In the genomic region with DNA sequence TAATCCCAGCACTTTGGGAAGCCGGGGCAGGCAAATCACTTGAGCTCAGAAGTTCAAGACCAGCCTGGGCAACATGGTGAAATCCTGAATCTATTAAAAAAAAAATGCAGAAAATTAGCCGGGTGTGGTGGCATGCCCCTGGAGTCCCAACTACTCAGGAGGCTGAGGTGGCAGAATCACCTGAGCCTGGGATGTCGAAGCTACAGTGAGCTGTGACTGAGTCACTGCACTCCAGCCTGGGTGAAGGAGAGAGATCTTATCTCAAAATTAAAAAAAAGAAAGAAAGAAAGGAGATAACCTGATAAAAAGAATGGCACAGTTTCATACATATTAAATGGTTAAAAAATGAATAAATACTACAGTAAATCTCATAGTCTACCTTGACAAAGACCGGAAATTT, we compare ENCODE assay signal across 28 cellular contexts.
DNase-seq lines count a peak whose midpoint lies in the region; ATAC-seq, FAIRE-seq and TF ChIP-seq lines count a peak whose summit lies in the region.
"Had no signal": no experiment of that assay in that cellular context is flagged by ENCODE, and none has a peak within 500 bp of the region (broad histone marks: within the 10 kb centered on the region; RNA-seq: fewer than 3 reads in every experiment).

No MANE protein-coding gene starts in this region.

- no peak overlapping the region for H3K9ac ChIP-seq in endothelial cell of umbilical vein (replicated peaks; ENCODE audit: extremely low read depth, insufficient read depth, low read length)
- H3K9ac ChIP-seq: neural progenitor cell had no signal

- H3K36me3 ChIP-seq in RWPE2 (ENCODE audit: low read depth) (no peaks in the 10 kb centered on the region), endothelial cell of umbilical vein (ENCODE audit: control insufficient read depth in 2 of 2, extremely low read depth in 1 of 2, insufficient read depth in 2 of 2, low read length in 2 of 2) (no peaks in the 10 kb centered on the region), heart left ventricle (no peaks in the 10 kb centered on the region), upper lobe of left lung (no peaks in the 10 kb centered on the region)
- H3K36me3 ChIP-seq: BE2C, brain microvascular endothelial cell, neural progenitor cell, right atrium auricular region, tibial nerve, WERI-Rb-1 had no signal

- peaks cover 20% of the 10 kb centered on the region for H3K4me1 Mint-ChIP-seq in stimulated activated naive CD8-positive, alpha-beta T cell treated with anti-CD3 and anti-CD28 coated beads, Interleukin-15, amount 100 ng/mL, for 72 hours

- H3K79me2 ChIP-seq in endothelial cell of umbilical vein (ENCODE audit: control insufficient read depth, insufficient read depth, low read length) = no peaks in the 10 kb centered on the region

- dilution Hi-C loops in endothelial cell of umbilical vein (cut with MboI; ENCODE audit: extremely low pct_ligation_motif_present, low sequenced_read_pairs) = loop anchor here (25.0 kb wide), 1 partner anchor 194 kb away; no protein-coding TSS in a partner anchor

- H3K4me1 ChIP-seq in RWPE2 (ENCODE audit: insufficient read depth, poor library complexity, severe bottlenecking) = peaks cover 6% of the 10 kb centered on the region
- H3K4me1 ChIP-seq in endothelial cell of umbilical vein (ENCODE audit: control insufficient read depth, extremely low read depth, insufficient read depth, low read length) = no peaks in the 10 kb centered on the region
- peaks cover 0 to 6% (median 0%) of the 10 kb centered on the region in 12 donors for H3K4me1 ChIP-seq in heart left ventricle
- no peaks in the 10 kb centered on the region for H3K4me1 ChIP-seq in upper lobe of left lung
- H3K4me1 ChIP-seq: BE2C, right atrium auricular region had no signal

- peaks cover 8% of the 10 kb centered on the region for H3K27me3 Mint-ChIP-seq in stimulated activated naive CD8-positive, alpha-beta T cell treated with anti-CD3 and anti-CD28 coated beads, Interleukin-15, amount 100 ng/mL, for 72 hours

- BruUV-seq in endothelial cell of umbilical vein (replicated peaks; lab: Mats Ljungman, UMichigan) = no TSS peak

- WGBS in heart left ventricle, 4 donors = 93 to 96% (median 94%) methylated on average over 4 of the region's 4 CpGs
- 91 to 97% methylated on average over 4 of the region's 4 CpGs for WGBS in upper lobe of left lung, 2 donors

- H4K20me1 ChIP-seq in endothelial cell of umbilical vein (replicated peaks; ENCODE audit: control insufficient read depth, extremely low read depth, insufficient read depth, low read length) = no peaks in the 10 kb centered on the region

- POLR2A ChIA-PET in endothelial cell of umbilical vein (lab: Charles Lee) = interaction anchor here (0.7 kb wide), 1 partner anchor 29 kb away, joined by 8 read pairs; no protein-coding TSS in a partner anchor

- no peaks in the 10 kb centered on the region for H3K9me3 Mint-ChIP-seq in stimulated activated naive CD8-positive, alpha-beta T cell treated with anti-CD3 and anti-CD28 coated beads, Interleukin-15, amount 100 ng/mL, for 72 hours
- H3K9me3 Mint-ChIP-seq: activated T-helper 2 cell treated with anti-CD3 and anti-CD28 coated beads, Interferon-gamma antibody, Interleukin-2, Interleukin-4, amounts not matched to agents 10 μg/mL and 5 μg/mL and 100 μg/mL, durations not matched to agents 14 hours and 24 hours and 36 hours; GM23338; neural progenitor cell had no signal

- DNase-seq in stimulated activated naive CD8-positive, alpha-beta T cell treated with anti-CD3 and anti-CD28 coated beads, Interleukin-15, Interleukin-2, amounts not matched to agents 100 U/mL and 50 U/mL, for 24 hours = no peak
- no peak for DNase-seq in stimulated activated naive CD8-positive, alpha-beta T cell treated with anti-CD3 and anti-CD28 coated beads, Interleukin-15, amount 100 ng/mL, for 72 hours
- no peak for DNase-seq in RWPE2 (ENCODE audit: low spot score)
- DNase-seq in endothelial cell of umbilical vein (ENCODE audit: low read depth, low spot score) = no peak
- no peak for DNase-seq in heart left ventricle
- no peak for DNase-seq in DMS79 (lab: John Stamatoyannopoulos, UW)
- no peak for DNase-seq in upper lobe of left lung
- DNase-seq: activated naive CD4-positive, alpha-beta T cell treated with anti-CD3 and anti-CD28 coated beads, Interleukin-2, amount 50 U/mL, for 16 hours; amygdala; BE2C; brain microvascular endothelial cell; DMS153; dorsolateral prefrontal cortex; left ventricle myocardium superior; NCI-H1092 treated with DMSO at 0.1 percent for 48 hours; NCI-H187; NCI-H446 treated with DMSO at 0.1 percent for 48 hours; NCI-H82; small intestine; T1000; WERI-Rb-1 had no signal

- H3K27me3 ChIP-seq in RWPE2 (ENCODE audit: insufficient read depth, poor library complexity, severe bottlenecking) (no peaks in the 10 kb centered on the region), endothelial cell of umbilical vein (ENCODE audit: control insufficient read depth in 2 of 2, insufficient read depth in 2 of 2, low read length in 2 of 2) (no peaks in the 10 kb centered on the region), heart left ventricle (no peaks in the 10 kb centered on the region), upper lobe of left lung (no peaks in the 10 kb centered on the region)
- H3K27me3 ChIP-seq: BE2C, brain microvascular endothelial cell, neural progenitor cell, right atrium auricular region, tibial nerve had no signal

- FAIRE-seq in endothelial cell of umbilical vein (lab: Jason Lieb, UNC) = no peak
- FAIRE-seq: G401.6, small intestine had no signal

- H3K27ac ChIP-seq in RWPE2 (ENCODE audit: poor library complexity, severe bottlenecking) (peak overlapping the region; percentile 21), endothelial cell of umbilical vein (ENCODE audit: insufficient read depth, low read depth, low read length) (no peak overlapping the region), heart left ventricle (no peak overlapping the region), upper lobe of left lung (no peak overlapping the region)
- H3K27ac ChIP-seq: brain microvascular endothelial cell, dorsolateral prefrontal cortex, neural progenitor cell, right atrium auricular region, tibial nerve, WERI-Rb-1 had no signal

- H3K4me3 Mint-ChIP-seq in stimulated activated naive CD8-positive, alpha-beta T cell treated with anti-CD3 and anti-CD28 coated beads, Interleukin-15, amount 100 ng/mL, for 72 hours = no peak overlapping the region
- H3K4me3 Mint-ChIP-seq: GM23338, neural progenitor cell had no signal

- H3K27ac Mint-ChIP-seq in stimulated activated naive CD8-positive, alpha-beta T cell treated with anti-CD3 and anti-CD28 coated beads, Interleukin-15, amount 100 ng/mL, for 72 hours = no peak overlapping the region
- H3K27ac Mint-ChIP-seq: activated T-helper 2 cell treated with anti-CD3 and anti-CD28 coated beads, Interferon-gamma antibody, Interleukin-2, Interleukin-4, amounts not matched to agents 10 μg/mL and 5 μg/mL and 100 μg/mL, durations not matched to agents 14 hours and 24 hours and 36 hours; GM23338; neural progenitor cell had no signal

- CTCF ChIA-PET in endothelial cell of umbilical vein (lab: Charles Lee) = interaction anchor here (0.9 to 1.0 kb wide), 3 partner anchors 8 to 201 kb away, joined by 3 to 4 read pairs (median 3); no protein-coding TSS in a partner anchor

- no peak for TF ChIP-seq CTCF in RWPE2 (IDR thresholded peaks at IDR 0.05; ENCODE audit: poor library complexity, severe bottlenecking)
- TF ChIP-seq CTCF in endothelial cell of umbilical vein (IDR thresholded peaks at IDR 0.05; ENCODE audit: extremely low read depth in 1 of 2, insufficient read depth in 1 of 2, low read depth in 1 of 2, low read length in 2 of 2) = no peak
- no peak for TF ChIP-seq CTCF in heart left ventricle (IDR thresholded peaks at IDR 0.05)
- no peak for TF ChIP-seq CTCF in upper lobe of left lung (IDR thresholded peaks at IDR 0.05)

- H3K4me3 ChIP-seq in RWPE2 (ENCODE audit: severe bottlenecking) (no peak overlapping the region), endothelial cell of umbilical vein (replicated peaks in 1 of 3; ENCODE audit: insufficient read depth in 1 of 3, low read depth in 1 of 3, low read length in 3 of 3) (no peak overlapping the region), heart left ventricle (no peak overlapping the region), upper lobe of left lung (no peak overlapping the region)
- H3K4me3 ChIP-seq: dorsolateral prefrontal cortex, GM23338, neural progenitor cell, right atrium auricular region, tibial nerve had no signal

- intact Hi-C loops in endothelial cell of umbilical vein (cut with micrococcal nuclease) = no loop called here
- intact Hi-C loops in heart left ventricle (cut with DNase I) = no loop called here

- no peak for TF ChIP-seq EP300 in upper lobe of left lung (IDR thresholded peaks at IDR 0.05)

- ATAC-seq in stimulated activated naive CD8-positive, alpha-beta T cell treated with anti-CD3 and anti-CD28 coated beads, Interleukin-15, Interleukin-2, amounts not matched to agents 100 U/mL and 50 U/mL, for 24 hours = peak; percentile 43
- ATAC-seq in stimulated activated naive CD8-positive, alpha-beta T cell treated with anti-CD3 and anti-CD28 coated beads, Interleukin-15, amount 100 ng/mL, for 72 hours = no peak
- ATAC-seq in RWPE2 (ENCODE audit: low read depth) (peak; percentile 82), heart left ventricle (no peak), GM19395 (IDR thresholded peaks at IDR 0.05; ENCODE audit: unreplicated experiment) (no peak), upper lobe of left lung (ENCODE audit: low FRiP score in 2 of 2) (no peak)
- ATAC-seq: GM23338, left ventricle myocardium superior had no signal

- no peak overlapping the region for H2AFZ ChIP-seq in endothelial cell of umbilical vein (ENCODE audit: low read depth, low read length)
- H2AFZ ChIP-seq: GM23338, neural progenitor cell had no signal

- H3K9me3 ChIP-seq in RWPE2 (ENCODE audit: severe bottlenecking) (no peaks in the 10 kb centered on the region), endothelial cell of umbilical vein (replicated peaks; ENCODE audit: control insufficient read depth, insufficient read depth, low read length) (no peaks in the 10 kb centered on the region), heart left ventricle (no peaks in the 10 kb centered on the region), upper lobe of left lung (no peaks in the 10 kb centered on the region)
- H3K9me3 ChIP-seq: BE2C, right atrium auricular region, tibial nerve had no signal

- no peak overlapping the region for H3K4me2 ChIP-seq in endothelial cell of umbilical vein (ENCODE audit: insufficient read depth, low read length)
- H3K4me2 ChIP-seq: GM23338, neural progenitor cell had no signal

- no peaks in the 10 kb centered on the region for H3K9me1 ChIP-seq in endothelial cell of umbilical vein (replicated peaks; ENCODE audit: control insufficient read depth, extremely low read depth, insufficient read depth, low read length)

- TF ChIP-seq POLR2A in endothelial cell of umbilical vein (IDR thresholded peaks at IDR 0.05; ENCODE audit: low read depth, low read length) = no peak
- no peak for TF ChIP-seq POLR2A in heart left ventricle (IDR thresholded peaks at IDR 0.05)
- no peak for TF ChIP-seq POLR2A in upper lobe of left lung (IDR thresholded peaks at IDR 0.05)

TF ChIP-seq in endothelial cell of umbilical vein, 7 proteins besides CTCF, POLR2A, EP300 and RAD21 (continues in another document):
- TF ChIP-seq, protein P1, sequence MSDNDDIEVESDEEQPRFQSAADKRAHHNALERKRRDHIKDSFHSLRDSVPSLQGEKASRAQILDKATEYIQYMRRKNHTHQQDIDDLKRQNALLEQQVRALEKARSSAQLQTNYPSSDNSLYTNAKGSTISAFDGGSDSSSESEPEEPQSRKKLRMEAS (IDR thresholded peaks at IDR 0.05; ENCODE audit: insufficient read depth, insufficient read length) = no peak

Comparison
In these comparisons a context has a peak if more than half of its experiments do, and no peak if none do; other contexts are left out.
1. ATAC-seq: peak in stimulated activated naive CD8-positive, alpha-beta T cell treated with anti-CD3 and anti-CD28 coated beads, Interleukin-15, Interleukin-2, amounts not matched to agents 100 U/mL and 50 U/mL, for 24 hours (single experiment) and RWPE2 (single experiment); none in stimulated activated naive CD8-positive, alpha-beta T cell treated with anti-CD3 and anti-CD28 coated beads, Interleukin-15, amount 100 ng/mL, for 72 hours (single experiment), heart left ventricle (0 of 4), GM19395 (single experiment) and upper lobe of left lung (0 of 2).